17 cellular contexts compared by ENCODE assay signal in genomic region chr6:47407295-47408281, GRCh38.
DNase-seq lines count a peak whose midpoint lies in the region; ATAC-seq and TF ChIP-seq lines count a peak whose summit lies in the region.
"Had no signal": no experiment of that assay in that cellular context is flagged by ENCODE, and none has a peak within 500 bp of the region (broad histone marks: within the 10 kb centered on the region; RNA-seq: fewer than 3 reads in every experiment).

No MANE protein-coding gene starts in this region.

- TF ChIP-seq EP300 in transverse colon (IDR thresholded peaks at IDR 0.05; ENCODE audit: low read depth), result no peak

- in situ Hi-C loops in SK-MEL-5 (cut with HindIII; ENCODE audit: low pct_unique_long_range_greater_than_20kb, low sequenced_read_pairs) (no loop called here), transverse colon (cut with MboI; ENCODE audit: low pct_ligation_motif_present in 1 of 4, low pct_unique_long_range_greater_than_20kb in 1 of 4, low sequenced_read_pairs in 3 of 4) (loop anchor here in 3 of 4 donors (25.0 kb wide), 3 partner anchors 180 to 380 kb away; partner anchors contain the start of gene OPN5 (in 1 of the 3))

- H3K36me3 ChIP-seq in transverse colon, result no peaks in the 10 kb centered on the region

- no peaks in the 10 kb centered on the region for H3K9me3 ChIP-seq in transverse colon

- H3K4me3 ChIP-seq in transverse colon, result no peak overlapping the region

- no peaks in the 10 kb centered on the region for H3K27me3 ChIP-seq in transverse colon

- DNase-seq in DMS53 (lab: John Stamatoyannopoulos, UW), result peak; percentile 41
- DNase-seq in DMS53 treated with DMSO at 0.1 percent for 48 hours (lab: John Stamatoyannopoulos, UW; ENCODE audit: unreplicated experiment), result no peak
- DNase-seq in SK-MEL-5 (ENCODE audit: low read depth, low spot score), result peak; percentile 64
- DNase-seq in iris pigment epithelial cell (ENCODE audit: low read depth), result peak; percentile 39
- no peak for DNase-seq in transverse colon
- no peak for DNase-seq in stimulated activated CD4-positive, alpha-beta T cell treated with anti-CD3 and anti-CD28 coated beads, Interleukin-1b, Interleukin-23, amount 100 ng/mL, for 48 hours
- DNase-seq in NCI-H510A (lab: John Stamatoyannopoulos, UW), result no peak
- DNase-seq: 8988T; activated CD8-positive, alpha-beta T cell treated with anti-CD3 and anti-CD28 coated beads, Interleukin-2, amount 10 ng/mL, durations not matched to agents 7 days and 5 days; activated effector memory CD4-positive, alpha-beta T cell treated with Interleukin-2 at 50 U/mL for 16 hours; COR-L47; effector memory CD4-positive, alpha-beta T cell; left ventricle myocardium superior; NCI-H524 treated with DMSO at 0.1 percent for 48 hours; SHP77 had no signal

- TF ChIP-seq CTCF in transverse colon (IDR thresholded peaks at IDR 0.05), result no peak

- 67 to 100% methylated on average over 1 of the region's 1 CpG for WGBS in transverse colon (ENCODE audit: low coverage in 1 of 2), 2 donors

- intact Hi-C loops in transverse colon (cut with DNase I; ENCODE audit: low total_unique reads), result no loop called here

- peak overlapping the region; percentile 71 to 78 (median 74) for H3K27ac ChIP-seq in transverse colon

- ATAC-seq in HG03469 (IDR thresholded peaks at IDR 0.05; ENCODE audit: unreplicated experiment), result no peak
- ATAC-seq: activated CD8-positive, alpha-beta T cell treated with anti-CD3 and anti-CD28 coated beads, Interleukin-2, amount 10 ng/mL, durations not matched to agents 7 days and 5 days; left ventricle myocardium superior; sciatic nerve had no signal

- peaks cover 8 to 48% (median 24%) of the 10 kb centered on the region in 4 donors for H3K4me1 ChIP-seq in transverse colon

- TF ChIP-seq POLR2A in transverse colon (IDR thresholded peaks at IDR 0.05), result no peak

Comparison
In these comparisons a context has a peak if more than half of its experiments do, and no peak if none do; other contexts are left out.
1. DNase-seq: peak in DMS53 (single experiment), SK-MEL-5 (single experiment) and iris pigment epithelial cell (single experiment); none in DMS53 treated with DMSO at 0.1 percent for 48 hours (single experiment), transverse colon (single experiment), stimulated activated CD4-positive, alpha-beta T cell treated with anti-CD3 and anti-CD28 coated beads, Interleukin-1b, Interleukin-23, amount 100 ng/mL, for 48 hours (single experiment) and NCI-H510A (single experiment).